ENCODE assay signal across 8 cellular contexts in genomic region chr1:39898648-39899603, GRCh38. TPM values are rescaled to one million over a fixed set of nuclear protein-coding genes. Genes with fewer than 3 reads are reported as not detected.
DNase-seq lines count a peak whose midpoint lies in the region; ATAC-seq and TF ChIP-seq lines count a peak whose summit lies in the region.

No MANE protein-coding gene starts in this region.

- BruUV-seq in A673 (replicated peaks; lab: Mats Ljungman, UMichigan): no TSS peak

- intact Hi-C loops in A673 (cut with micrococcal nuclease; ENCODE audit: unreplicated experiment): no loop called here
- intact Hi-C loops in left ventricle myocardium superior (cut with micrococcal nuclease): no loop called here

- H3K27me3 ChIP-seq in A673 (replicated peaks; ENCODE audit: insufficient read depth, low read depth, low read length, poor library complexity) (peaks cover 7% of the 10 kb centered on the region), HUES64 (ENCODE audit: insufficient read depth, low read length) (peaks cover 27% of the 10 kb centered on the region), iPS-15b (ENCODE audit: control insufficient read depth, insufficient read depth, low read length) (peaks cover 24% of the 10 kb centered on the region)

- ATAC-seq in HG02642 (IDR thresholded peaks at IDR 0.05; ENCODE audit: poor library complexity, unreplicated experiment) (no peak), left ventricle myocardium superior (no peak)
- ATAC-seq in stimulated activated naive CD8-positive, alpha-beta T cell treated with anti-CD3 and anti-CD28 coated beads, Interleukin-15, Interleukin-2, amounts not matched to agents 100 U/mL and 50 U/mL, for 24 hours: no peak

- H3K36me3 ChIP-seq in A673 (ENCODE audit: insufficient read depth, low read length, poor library complexity, severe bottlenecking) (no peaks in the 10 kb centered on the region), HUES64 (ENCODE audit: insufficient read depth, low read length) (no peaks in the 10 kb centered on the region; the same call in 1 of the 2 replicates), iPS-15b (ENCODE audit: control insufficient read depth, insufficient read depth, low read length) (no peaks in the 10 kb centered on the region)

- TF ChIP-seq CTCF in A673 (conservative IDR thresholded peaks at IDR 0.05; ENCODE audit: low read depth, low read length): no peak

- H3K9me3 ChIP-seq in A673 (ENCODE audit: low read depth, low read length, poor library complexity, severe bottlenecking) (no peaks in the 10 kb centered on the region), HUES64 (ENCODE audit: insufficient read depth, low read depth, low read length) (no peaks in the 10 kb centered on the region), iPS-15b (ENCODE audit: control insufficient read depth, insufficient read depth, low read length) (no peaks in the 10 kb centered on the region)

- 10% methylated on average over 13 of the region's 14 CpGs for WGBS in HUES64

- H3K4me1 ChIP-seq in A673 (ENCODE audit: insufficient read depth, low read length, poor library complexity, severe bottlenecking): peaks cover 4% of the 10 kb centered on the region
- H3K4me1 ChIP-seq in HUES64 (ENCODE audit: insufficient read depth, low read length): peaks cover 53% of the 10 kb centered on the region
- peaks cover 36% of the 10 kb centered on the region for H3K4me1 ChIP-seq in iPS-15b (ENCODE audit: control insufficient read depth, insufficient read depth, low read length)

- H3K9ac ChIP-seq in HUES64 (ENCODE audit: low read depth, low read length) (peak overlapping the region; percentile 63), iPS-15b (ENCODE audit: low read depth, low read length) (peak overlapping the region; percentile 84)

- no peak overlapping the region for H3K27ac ChIP-seq in A673 (ENCODE audit: low read depth, low read length, poor library complexity, severe bottlenecking)
- H3K27ac ChIP-seq in HUES64 (ENCODE audit: low read depth, low read length): peak overlapping the region; percentile 90

- DNase-seq in A673 (ENCODE audit: low spot score) (peak; percentile 63), SK-N-DZ (ENCODE audit: low spot score) (peak; percentile 60), SHP77 (lab: John Stamatoyannopoulos, UW) (no peak), left ventricle myocardium superior (no peak)
- no peak for DNase-seq in stimulated activated naive CD8-positive, alpha-beta T cell treated with anti-CD3 and anti-CD28 coated beads, Interleukin-15, Interleukin-2, amounts not matched to agents 100 U/mL and 50 U/mL, for 24 hours

- CTCF ChIA-PET in A673 (lab: Charles Lee): no interaction called here

- H3K4me3 ChIP-seq in A673 (ENCODE audit: low read depth, low read length, poor library complexity, severe bottlenecking) (no peak overlapping the region), HUES64 (ENCODE audit: low read length) (peak overlapping the region; percentile 43), iPS-15b (ENCODE audit: low read depth, low read length) (peak overlapping the region; percentile 57)

- POLR2A ChIA-PET in A673 (lab: Charles Lee; ENCODE audit: low non-redundant PET): no interaction called here

RNA-seq across cellular contexts. Expression of gene MYCL, which starts 2.8 kb away (rescaled TPM):
- 0.58 and 2.1 TPM in 2 replicates for total RNA-seq in A673 (2021)
- polyA plus RNA-seq in HUES64 (2013, experiment 1 of 2): 23.9 TPM
- 29.6 TPM for polyA plus RNA-seq in HUES64 (2013, experiment 2 of 2)
- 4.7 and 6.8 TPM in 2 replicates for polyA plus RNA-seq in SK-N-DZ (2014; cell fraction: cytosol; rRNA removed)
- polyA plus RNA-seq in SK-N-DZ (2014; cell fraction: nucleus; rRNA removed): 3.6 and 6.5 TPM in 2 replicates
- 1.5 TPM for total RNA-seq in left ventricle myocardium superior

RNA-seq across cellular contexts. Expression of gene TRIT1, which starts 15.6 kb away (rescaled TPM):
- 39.8 and 41.2 TPM in 2 replicates for total RNA-seq in A673 (2021)
- 28.1 TPM for polyA plus RNA-seq in HUES64 (2013, experiment 1 of 2)
- 30.0 TPM for polyA plus RNA-seq in HUES64 (2013, experiment 2 of 2)
- 29.1 and 30.9 TPM in 2 replicates for polyA plus RNA-seq in SK-N-DZ (2014; cell fraction: cytosol; rRNA removed)
- polyA plus RNA-seq in SK-N-DZ (2014; cell fraction: nucleus; rRNA removed): 49.7 and 54.8 TPM in 2 replicates
- 17.4 TPM for total RNA-seq in left ventricle myocardium superior

RNA-seq across cellular contexts. Expression of gene MFSD2A, which starts 56.0 kb away (rescaled TPM):
- total RNA-seq in A673 (2021) (6.8 and 7.4 TPM in 2 replicates), left ventricle myocardium superior (0.84 TPM)
- 15.0 TPM for polyA plus RNA-seq in HUES64 (2013, experiment 1 of 2)
- 15.3 TPM for polyA plus RNA-seq in HUES64 (2013, experiment 2 of 2)
- 6.4 and 9.9 TPM in 2 replicates for polyA plus RNA-seq in SK-N-DZ (2014; cell fraction: cytosol; rRNA removed)
- 13.5 and 19.3 TPM in 2 replicates for polyA plus RNA-seq in SK-N-DZ (2014; cell fraction: nucleus; rRNA removed)

Comparison
In these comparisons a context has a peak if more than half of its experiments do, and no peak if none do; other contexts are left out.
1. DNase-seq: peak in A673 (single experiment) and SK-N-DZ (single experiment); none in stimulated activated naive CD8-positive, alpha-beta T cell treated with anti-CD3 and anti-CD28 coated beads, Interleukin-15, Interleukin-2, amounts not matched to agents 100 U/mL and 50 U/mL, for 24 hours (single experiment), SHP77 (0 of 2) and left ventricle myocardium superior (single experiment).